ENCODE assay signal across 18 cellular contexts in the genomic region with DNA sequence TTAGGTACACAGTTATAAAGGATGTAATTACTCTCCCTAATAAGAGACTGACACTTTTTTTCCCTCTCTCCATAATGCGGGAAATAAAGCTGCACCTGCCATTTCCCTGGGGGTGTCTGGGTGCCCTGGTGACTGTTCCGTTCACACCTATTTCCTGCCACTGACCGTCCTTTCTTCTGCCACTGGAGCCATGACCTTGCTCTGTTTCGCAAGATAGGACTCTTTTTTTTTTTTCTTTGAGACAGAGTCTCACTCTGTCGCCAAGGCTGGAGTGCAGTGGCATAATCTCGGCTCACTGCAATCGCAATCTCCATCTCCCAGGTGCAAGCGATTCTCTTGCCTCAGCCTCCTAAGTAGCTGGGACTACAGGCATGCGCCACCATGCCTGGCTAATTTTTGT.
DNase-seq lines count a peak whose midpoint lies in the region; ATAC-seq and TF ChIP-seq lines count a peak whose summit lies in the region.
"Had no signal": no experiment of that assay in that cellular context is flagged by ENCODE, and none has a peak within 500 bp of the region (broad histone marks: within the 10 kb centered on the region; RNA-seq: fewer than 3 reads in every experiment).

No MANE protein-coding gene starts in this region.

- H3K36me3 ChIP-seq in BLaER1: no peaks in the 10 kb centered on the region
- H3K36me3 ChIP-seq in adrenal gland (replicated peaks in 1 of 2): no peaks in the 10 kb centered on the region
- no peaks in the 10 kb centered on the region for H3K36me3 ChIP-seq in right atrium auricular region

- no peak overlapping the region for H3K9ac ChIP-seq in BLaER1

- no peak for TF ChIP-seq CTCF in adrenal gland (IDR thresholded peaks at IDR 0.05)
- no peak for TF ChIP-seq CTCF in right atrium auricular region (IDR thresholded peaks at IDR 0.05)

- no peaks in the 10 kb centered on the region for H4K20me1 ChIP-seq in BLaER1

- DNase-seq in NCI-H1105 (lab: John Stamatoyannopoulos, UW): peak; percentile 56
- DNase-seq in NCI-H69 (lab: John Stamatoyannopoulos, UW): peak; percentile 68
- peak in 5 of 7 donors; percentile 23 to 28 (median 27) for DNase-seq in adrenal gland
- DNase-seq in right cardiac atrium: no peak
- DNase-seq in right atrium auricular region (ENCODE audit: low spot score): no peak
- DNase-seq: HCEC 1CT, Karpas-422, NCI-H1048, NCI-H187 treated with DMSO at 0.1 percent for 48 hours, NCI-H82, OCI-M1, SW 1271, T-helper 17 cell had no signal

- no peaks in the 10 kb centered on the region for H3K27me3 ChIP-seq in BLaER1
- no peaks in the 10 kb centered on the region for H3K27me3 ChIP-seq in adrenal gland
- no peaks in the 10 kb centered on the region for H3K27me3 ChIP-seq in right cardiac atrium (ENCODE audit: control insufficient read depth, insufficient read depth)
- H3K27me3 ChIP-seq in right atrium auricular region: no peaks in the 10 kb centered on the region

- H3K4me3 ChIP-seq in BLaER1 (no peak overlapping the region), adrenal gland (no peak overlapping the region), right cardiac atrium (ENCODE audit: low read length) (no peak overlapping the region), right atrium auricular region (no peak overlapping the region)
- H3K4me3 ChIP-seq: A549, GM23338 had no signal

- ATAC-seq in right cardiac atrium (no peak), HG03280 (IDR thresholded peaks at IDR 0.05; ENCODE audit: unreplicated experiment) (no peak), GM18520 (IDR thresholded peaks at IDR 0.05; ENCODE audit: unreplicated experiment) (no peak)
- ATAC-seq: A549, GM23338, T-helper 17 cell had no signal

- H3K4me2 ChIP-seq in BLaER1: 0 out of 2 replicates have a peak overlapping the region, but pooled peaks have one; percentile 32
- H3K4me2 ChIP-seq: A549, GM23338 had no signal

- H3K27ac ChIP-seq in BLaER1 (no peak overlapping the region), adrenal gland (no peak overlapping the region), right cardiac atrium (ENCODE audit: low read length) (no peak overlapping the region), right atrium auricular region (no peak overlapping the region)
- H3K27ac ChIP-seq: A549 had no signal

- H3K9me3 ChIP-seq in BLaER1: no peaks in the 10 kb centered on the region
- H3K9me3 ChIP-seq in adrenal gland (replicated peaks in 1 of 3): no peaks in the 10 kb centered on the region
- H3K9me3 ChIP-seq in right cardiac atrium (ENCODE audit: control insufficient read depth, low read length): no peaks in the 10 kb centered on the region
- no peaks in the 10 kb centered on the region for H3K9me3 ChIP-seq in right atrium auricular region
- H3K9me3 ChIP-seq: A549 had no signal

- no peak for TF ChIP-seq POLR2A in adrenal gland (IDR thresholded peaks at IDR 0.05)

- WGBS in adrenal gland, 4 donors: 41 to 53% (median 48%) methylated on average over 9 of the region's 9 CpGs
- WGBS in right cardiac atrium: 71% methylated on average over 9 of the region's 9 CpGs

- intact Hi-C loops in adrenal gland (cut with DNase I) (loop anchor here in 1 of 2 donors (5.0 kb wide), 2 partner anchors 144 to 264 kb away; no protein-coding TSS in a partner anchor), right cardiac atrium (cut with DNase I) (loop anchor here in 1 of 4 donors (10.0 kb wide), 1 partner anchor 262 kb away; no protein-coding TSS in a partner anchor)

- peaks cover 7% of the 10 kb centered on the region; the same call in 1 of the 2 replicates for H3K4me1 ChIP-seq in BLaER1
- no peaks in the 10 kb centered on the region for H3K4me1 ChIP-seq in adrenal gland (replicated peaks in 1 of 2)
- H3K4me1 ChIP-seq in right cardiac atrium (ENCODE audit: control insufficient read depth, insufficient read depth, low read length): no peaks in the 10 kb centered on the region
- peaks cover 0 to 5% of the 10 kb centered on the region in 2 donors for H3K4me1 ChIP-seq in right atrium auricular region
- H3K4me1 ChIP-seq: A549 had no signal

Comparison
In these comparisons a context has a peak if more than half of its experiments do, and no peak if none do; other contexts are left out.
1. DNase-seq: peak in NCI-H1105 (single experiment), NCI-H69 (single experiment) and adrenal gland (5 of 7); none in right cardiac atrium (0 of 3) and right atrium auricular region (single experiment).